Comparison of ENCODE assay signal across 10 cellular contexts in genomic region chr20:53752583-53752970, GRCh38.
DNase-seq lines count a peak whose midpoint lies in the region; ATAC-seq, FAIRE-seq and TF ChIP-seq lines count a peak whose summit lies in the region.
"Had no signal": no experiment of that assay in that cellular context is flagged by ENCODE, and none has a peak within 500 bp of the region (broad histone marks: within the 10 kb centered on the region; RNA-seq: fewer than 3 reads in every experiment).

No MANE protein-coding gene starts in this region.

- H2AFZ ChIP-seq in keratinocyte (ENCODE audit: control insufficient read depth, low read length) = peak overlapping the region; percentile 29

- H3K4me1 ChIP-seq in keratinocyte (ENCODE audit: control insufficient read depth, extremely low read depth, insufficient read depth, low read length) = peaks cover 63% of the 10 kb centered on the region
- H3K4me1 ChIP-seq in urinary bladder (ENCODE audit: insufficient read depth) = peaks cover 2% of the 10 kb centered on the region
- H3K4me1 ChIP-seq in vagina = peaks cover 33% of the 10 kb centered on the region

- H3K9me3 Mint-ChIP-seq in activated naive CD4-positive, alpha-beta T cell treated with anti-CD3 and anti-CD28 coated beads, Interleukin-2, amount 50 U/mL, for 24 hours = no peaks in the 10 kb centered on the region
- H3K9me3 Mint-ChIP-seq in activated CD4-positive, alpha-beta memory T cell treated with anti-CD3 and anti-CD28 coated beads, Interleukin-2, amount 10 ng/mL, durations not matched to agents 7 days and 5 days = no peaks in the 10 kb centered on the region

- TF ChIP-seq CTCF in keratinocyte (optimal IDR thresholded peaks at IDR 0.05 in 1 of 3, IDR thresholded peaks at IDR 0.05 in 1 of 3, conservative IDR thresholded peaks at IDR 0.05 in 1 of 3; ENCODE audit: extremely low read depth in 1 of 3, insufficient read depth in 2 of 3, low read length in 3 of 3) (no peak), vagina (IDR thresholded peaks at IDR 0.05) (no peak)

- dilution Hi-C loops in keratinocyte (cut with MboI; ENCODE audit: extremely low pct_ligation_motif_present, low sequenced_read_pairs) = no loop called here

- peaks cover 79% of the 10 kb centered on the region for H3K4me1 Mint-ChIP-seq in activated naive CD4-positive, alpha-beta T cell treated with anti-CD3 and anti-CD28 coated beads, Interleukin-2, amount 50 U/mL, for 24 hours
- peaks cover 73% of the 10 kb centered on the region for H3K4me1 Mint-ChIP-seq in activated CD4-positive, alpha-beta memory T cell treated with anti-CD3 and anti-CD28 coated beads, Interleukin-2, amount 10 ng/mL, durations not matched to agents 7 days and 5 days

- H3K4me3 ChIP-seq in keratinocyte (ENCODE audit: control insufficient read depth in 2 of 3, extremely low read depth in 1 of 3, insufficient read depth in 2 of 3, low read depth in 1 of 3, low read length in 3 of 3) (no peak overlapping the region), urinary bladder (ENCODE audit: low read depth, low read length) (no peak overlapping the region), vagina (no peak overlapping the region)

- H3K9me3 ChIP-seq in keratinocyte (ENCODE audit: control insufficient read depth, low read depth, low read length) = no peaks in the 10 kb centered on the region
- H3K9me3 ChIP-seq in vagina = no peaks in the 10 kb centered on the region

- intact Hi-C loops in vagina (cut with DNase I) = no loop called here

- H3K4me3 Mint-ChIP-seq in activated naive CD4-positive, alpha-beta T cell treated with anti-CD3 and anti-CD28 coated beads, Interleukin-2, amount 50 U/mL, for 24 hours = no peak overlapping the region
- peak overlapping the region; percentile 29 for H3K4me3 Mint-ChIP-seq in activated CD4-positive, alpha-beta memory T cell treated with anti-CD3 and anti-CD28 coated beads, Interleukin-2, amount 10 ng/mL, durations not matched to agents 7 days and 5 days

- 90% methylated on average over 3 of the region's 3 CpGs for WGBS in urinary bladder

- H3K27me3 ChIP-seq in keratinocyte (ENCODE audit: control insufficient read depth, extremely low read depth, insufficient read depth, low read length) (no peaks in the 10 kb centered on the region), vagina (no peaks in the 10 kb centered on the region)

- H3K79me2 ChIP-seq in keratinocyte (ENCODE audit: control insufficient read depth, insufficient read depth, low read length) = no peaks in the 10 kb centered on the region

- peak overlapping the region; percentile 76 for H3K9ac ChIP-seq in keratinocyte (ENCODE audit: control insufficient read depth, extremely low read depth, insufficient read depth, low read length)

- H3K4me2 ChIP-seq in keratinocyte (ENCODE audit: control insufficient read depth, extremely low read depth, insufficient read depth, low read depth, low read length) = peak overlapping the region; percentile 64

- FAIRE-seq in keratinocyte (lab: Jason Lieb, UNC) = no peak

- peak overlapping the region; percentile 93 for H3K27ac Mint-ChIP-seq in activated naive CD4-positive, alpha-beta T cell treated with anti-CD3 and anti-CD28 coated beads, Interleukin-2, amount 50 U/mL, for 24 hours
- peak overlapping the region; percentile 96 for H3K27ac Mint-ChIP-seq in activated CD4-positive, alpha-beta memory T cell treated with anti-CD3 and anti-CD28 coated beads, Interleukin-2, amount 10 ng/mL, durations not matched to agents 7 days and 5 days

- no peak for DNase-seq in activated naive CD4-positive, alpha-beta T cell treated with Interleukin-2 at 50 U/mL for 16 hours
- DNase-seq in activated CD4-positive, alpha-beta memory T cell treated with anti-CD3 and anti-CD28 coated beads, Interleukin-2, amount 10 ng/mL, durations not matched to agents 7 days and 5 days = no peak
- DNase-seq in keratinocyte (ENCODE audit: low read depth, low spot score) = no peak
- no peak for DNase-seq in caudate nucleus (lab: John Stamatoyannopoulos, UW)
- DNase-seq in vagina (ENCODE audit: extremely low spot score in 2 of 2) = no peak
- DNase-seq: NCI-H510A treated with DMSO at 0.1 percent for 48 hours, T-helper 9 cell had no signal

- H3K9me1 ChIP-seq in keratinocyte (ENCODE audit: control insufficient read depth, extremely low read depth, insufficient read depth, low read length) = no peaks in the 10 kb centered on the region

- H3K27me3 Mint-ChIP-seq in activated naive CD4-positive, alpha-beta T cell treated with anti-CD3 and anti-CD28 coated beads, Interleukin-2, amount 50 U/mL, for 24 hours = no peaks in the 10 kb centered on the region
- no peaks in the 10 kb centered on the region for H3K27me3 Mint-ChIP-seq in activated CD4-positive, alpha-beta memory T cell treated with anti-CD3 and anti-CD28 coated beads, Interleukin-2, amount 10 ng/mL, durations not matched to agents 7 days and 5 days

- H3K36me3 Mint-ChIP-seq in activated naive CD4-positive, alpha-beta T cell treated with anti-CD3 and anti-CD28 coated beads, Interleukin-2, amount 50 U/mL, for 24 hours = no peaks in the 10 kb centered on the region
- H3K36me3 Mint-ChIP-seq in activated CD4-positive, alpha-beta memory T cell treated with anti-CD3 and anti-CD28 coated beads, Interleukin-2, amount 10 ng/mL, durations not matched to agents 7 days and 5 days (ENCODE audit: low read depth) = no peaks in the 10 kb centered on the region

- CTCF ChIA-PET in activated CD4-positive, alpha-beta memory T cell treated with anti-CD3 and anti-CD28 coated beads, Interleukin-2, amount 10 ng/mL, durations not matched to agents 7 days and 5 days (lab: Charles Lee) = interaction anchor here (1.5 kb wide), 1 partner anchor 163 kb away, joined by 5 read pairs; no protein-coding TSS in a partner anchor

- H3K36me3 ChIP-seq in keratinocyte (ENCODE audit: control insufficient read depth in 2 of 2, extremely low read depth in 1 of 2, insufficient read depth in 2 of 2, low read length in 2 of 2) (no peaks in the 10 kb centered on the region), urinary bladder (ENCODE audit: insufficient read depth) (no peaks in the 10 kb centered on the region), vagina (no peaks in the 10 kb centered on the region)

- POLR2A ChIA-PET in activated CD4-positive, alpha-beta memory T cell treated with anti-CD3 and anti-CD28 coated beads, Interleukin-2, amount 10 ng/mL, durations not matched to agents 7 days and 5 days (lab: Charles Lee) = interaction anchor here (1.0 to 3.5 kb wide), 6 partner anchors 118 to 163 kb away, joined by 3 to 16 read pairs (median 9); partner anchors contain the start of gene ZNF217

- no peak for ATAC-seq in GM18868 (IDR thresholded peaks at IDR 0.05; ENCODE audit: unreplicated experiment)

- H4K20me1 ChIP-seq in keratinocyte (ENCODE audit: control insufficient read depth, extremely low read depth, insufficient read depth, low read length) = no peaks in the 10 kb centered on the region

- peak overlapping the region; percentile 98 for H3K27ac ChIP-seq in keratinocyte (ENCODE audit: control insufficient read depth, insufficient read depth, low read length)
- H3K27ac ChIP-seq in urinary bladder (ENCODE audit: low read depth) = peak overlapping the region; percentile 64
- H3K27ac ChIP-seq in caudate nucleus (ENCODE audit: low read depth, low read length) = no peak overlapping the region
- H3K27ac ChIP-seq in vagina = no peak overlapping the region

- no peak for TF ChIP-seq POLR2A in vagina (IDR thresholded peaks at IDR 0.05)

Comparison
In these comparisons a context has a peak if more than half of its experiments do, and no peak if none do; other contexts are left out.
1. H3K27ac ChIP-seq: peak in keratinocyte (single experiment) and urinary bladder (single experiment); none in caudate nucleus (single experiment) and vagina (single experiment).